15 cellular contexts compared by ENCODE assay signal in the genomic region with DNA sequence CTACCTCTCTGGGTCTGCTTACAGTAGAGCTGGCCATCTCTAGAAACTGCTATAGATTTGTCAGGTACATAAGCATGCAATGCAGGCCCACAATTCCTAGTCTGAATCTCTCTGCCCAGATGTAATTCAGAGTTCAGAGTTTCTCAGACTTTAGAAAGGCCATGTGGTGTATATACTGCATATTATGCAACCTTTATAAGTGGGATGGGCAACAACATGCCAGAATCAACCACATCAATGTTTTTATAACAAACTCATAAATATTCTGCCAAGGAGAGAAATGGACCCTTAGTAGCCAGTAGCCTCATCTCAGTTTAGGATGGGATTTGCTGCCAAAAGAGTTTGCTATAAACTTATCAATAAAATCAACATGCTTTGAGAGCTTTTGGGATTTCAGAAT.
DNase-seq lines count a peak whose midpoint lies in the region; ATAC-seq and TF ChIP-seq lines count a peak whose summit lies in the region.
"Had no signal": no experiment of that assay in that cellular context is flagged by ENCODE, and none has a peak within 500 bp of the region (broad histone marks: within the 10 kb centered on the region; RNA-seq: fewer than 3 reads in every experiment).

No MANE protein-coding gene starts in this region.

- no peaks in the 10 kb centered on the region for H3K36me3 ChIP-seq in sigmoid colon
- H3K36me3 ChIP-seq: HAP-1 had no signal

- H3K27me3 ChIP-seq in sigmoid colon = no peaks in the 10 kb centered on the region

- TF ChIP-seq CTCF in fibroblast of villous mesenchyme (IDR thresholded peaks at IDR 0.05; ENCODE audit: insufficient read depth, low read depth, low read length) (no peak), sigmoid colon (IDR thresholded peaks at IDR 0.05) (no peak)

- DNase-seq in GM03348 (ENCODE audit: low spot score) = peak; percentile 30
- DNase-seq in amniotic epithelial cell (ENCODE audit: low read depth) = peak; percentile 54
- DNase-seq in fibroblast of villous mesenchyme (ENCODE audit: low read depth) = peak; percentile 59
- no peak for DNase-seq in sigmoid colon
- DNase-seq in T-helper 2 cell = no peak
- no peak for DNase-seq in SIG-M5 treated with dmso at 0.1 percent for 504 hours (lab: John Stamatoyannopoulos, UW; ENCODE audit: unreplicated experiment)
- DNase-seq: CD4-positive, CD25-positive, alpha-beta regulatory T cell; DMS53; IMR-90 had no signal

- H3K4me1 ChIP-seq in sigmoid colon = peaks cover 0 to 22% (median 13%) of the 10 kb centered on the region in 4 donors
- H3K4me1 ChIP-seq: A549, HAP-1 had no signal

- no peak for ATAC-seq in SK-N-SH treated with all-trans-retinoic acid at 6 μM for 48 hours
- ATAC-seq in GM19035 (IDR thresholded peaks at IDR 0.05; ENCODE audit: unreplicated experiment) = no peak
- ATAC-seq: A549, GM12878 had no signal

- no peak for TF ChIP-seq POLR2A in sigmoid colon (IDR thresholded peaks at IDR 0.05)

- intact Hi-C loops in sigmoid colon (cut with DNase I) = no loop called here

- TF ChIP-seq EP300 in sigmoid colon (IDR thresholded peaks at IDR 0.05) = no peak

- H3K4me3 ChIP-seq in fibroblast of villous mesenchyme (ENCODE audit: low read depth, low read length) (no peak overlapping the region), sigmoid colon (no peak overlapping the region)
- H3K4me3 ChIP-seq: A549; BLaER1 treated with 17β-estradiol and CSF1 and Interleukin-3, amounts not matched to agents 10 nM and 100 nM; GM12878; HAP-1 had no signal

- H3K27ac ChIP-seq in sigmoid colon = peak overlapping the region in 3 of 4 donors; percentile 57 to 58 (median 58)
- H3K27ac ChIP-seq: A549; BLaER1 treated with 17β-estradiol and CSF1 and Interleukin-3, amounts not matched to agents 10 nM and 100 nM had no signal

- no peaks in the 10 kb centered on the region for H3K9me3 ChIP-seq in sigmoid colon
- H3K9me3 ChIP-seq: A549, HAP-1 had no signal

TF ChIP-seq in SK-N-SH treated with all-trans-retinoic acid at 6 μM for 48 hours, 23 proteins besides CTCF, POLR2A, EP300 and RAD21:
- TF ChIP-seq, protein P1, sequence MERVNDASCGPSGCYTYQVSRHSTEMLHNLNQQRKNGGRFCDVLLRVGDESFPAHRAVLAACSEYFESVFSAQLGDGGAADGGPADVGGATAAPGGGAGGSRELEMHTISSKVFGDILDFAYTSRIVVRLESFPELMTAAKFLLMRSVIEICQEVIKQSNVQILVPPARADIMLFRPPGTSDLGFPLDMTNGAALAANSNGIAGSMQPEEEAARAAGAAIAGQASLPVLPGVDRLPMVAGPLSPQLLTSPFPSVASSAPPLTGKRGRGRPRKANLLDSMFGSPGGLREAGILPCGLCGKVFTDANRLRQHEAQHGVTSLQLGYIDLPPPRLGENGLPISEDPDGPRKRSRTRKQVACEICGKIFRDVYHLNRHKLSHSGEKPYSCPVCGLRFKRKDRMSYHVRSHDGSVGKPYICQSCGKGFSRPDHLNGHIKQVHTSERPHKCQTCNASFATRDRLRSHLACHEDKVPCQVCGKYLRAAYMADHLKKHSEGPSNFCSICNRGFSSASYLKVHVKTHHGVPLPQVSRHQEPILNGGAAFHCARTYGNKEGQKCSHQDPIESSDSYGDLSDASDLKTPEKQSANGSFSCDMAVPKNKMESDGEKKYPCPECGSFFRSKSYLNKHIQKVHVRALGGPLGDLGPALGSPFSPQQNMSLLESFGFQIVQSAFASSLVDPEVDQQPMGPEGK (CRISPR knock-in tag; IDR thresholded peaks at IDR 0.05; ENCODE audit: borderline replicate concordance) = no peak
- TF ChIP-seq RARB (CRISPR knock-in tag; IDR thresholded peaks at IDR 0.05) = no peak
- no peak for TF ChIP-seq ZC3H10 (CRISPR knock-in tag; IDR thresholded peaks at IDR 0.05)
- TF ChIP-seq ESRRG (CRISPR knock-in tag; IDR thresholded peaks at IDR 0.05) = no peak
- TF ChIP-seq OSR1 (CRISPR knock-in tag; IDR thresholded peaks at IDR 0.05) = no peak
- no peak for TF ChIP-seq ZFP3 (CRISPR knock-in tag; IDR thresholded peaks at IDR 0.05)
- TF ChIP-seq, protein P2, sequence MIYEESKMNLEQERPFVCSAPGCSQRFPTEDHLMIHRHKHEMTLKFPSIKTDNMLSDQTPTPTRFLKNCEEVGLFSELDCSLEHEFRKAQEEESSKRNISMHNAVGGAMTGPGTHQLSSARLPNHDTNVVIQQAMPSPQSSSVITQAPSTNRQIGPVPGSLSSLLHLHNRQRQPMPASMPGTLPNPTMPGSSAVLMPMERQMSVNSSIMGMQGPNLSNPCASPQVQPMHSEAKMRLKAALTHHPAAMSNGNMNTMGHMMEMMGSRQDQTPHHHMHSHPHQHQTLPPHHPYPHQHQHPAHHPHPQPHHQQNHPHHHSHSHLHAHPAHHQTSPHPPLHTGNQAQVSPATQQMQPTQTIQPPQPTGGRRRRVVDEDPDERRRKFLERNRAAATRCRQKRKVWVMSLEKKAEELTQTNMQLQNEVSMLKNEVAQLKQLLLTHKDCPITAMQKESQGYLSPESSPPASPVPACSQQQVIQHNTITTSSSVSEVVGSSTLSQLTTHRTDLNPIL (CRISPR knock-in tag; IDR thresholded peaks at IDR 0.05; ENCODE audit: low read depth) = no peak
- TF ChIP-seq GLIS3 (CRISPR knock-in tag; IDR thresholded peaks at IDR 0.05) = no peak
- TF ChIP-seq CSDC2 (CRISPR knock-in tag; IDR thresholded peaks at IDR 0.05) = no peak
- TF ChIP-seq SNAI2 (CRISPR knock-in tag; IDR thresholded peaks at IDR 0.05) = no peak
- TF ChIP-seq TOX (CRISPR knock-in tag; IDR thresholded peaks at IDR 0.05; ENCODE audit: borderline replicate concordance) = no peak
- TF ChIP-seq, protein P3, sequence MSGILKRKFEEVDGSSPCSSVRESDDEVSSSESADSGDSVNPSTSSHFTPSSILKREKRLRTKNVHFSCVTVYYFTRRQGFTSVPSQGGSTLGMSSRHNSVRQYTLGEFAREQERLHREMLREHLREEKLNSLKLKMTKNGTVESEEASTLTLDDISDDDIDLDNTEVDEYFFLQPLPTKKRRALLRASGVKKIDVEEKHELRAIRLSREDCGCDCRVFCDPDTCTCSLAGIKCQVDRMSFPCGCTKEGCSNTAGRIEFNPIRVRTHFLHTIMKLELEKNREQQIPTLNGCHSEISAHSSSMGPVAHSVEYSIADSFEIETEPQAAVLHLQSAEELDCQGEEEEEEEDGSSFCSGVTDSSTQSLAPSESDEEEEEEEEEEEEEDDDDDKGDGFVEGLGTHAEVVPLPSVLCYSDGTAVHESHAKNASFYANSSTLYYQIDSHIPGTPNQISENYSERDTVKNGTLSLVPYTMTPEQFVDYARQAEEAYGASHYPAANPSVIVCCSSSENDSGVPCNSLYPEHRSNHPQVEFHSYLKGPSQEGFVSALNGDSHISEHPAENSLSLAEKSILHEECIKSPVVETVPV (CRISPR knock-in tag; IDR thresholded peaks at IDR 0.05) = no peak
- no peak for TF ChIP-seq ZNF70 (CRISPR knock-in tag; IDR thresholded peaks at IDR 0.05)
- TF ChIP-seq PPARA (CRISPR knock-in tag; IDR thresholded peaks at IDR 0.05; ENCODE audit: borderline replicate concordance) = no peak
- no peak for TF ChIP-seq ARNTL (CRISPR knock-in tag; IDR thresholded peaks at IDR 0.05; ENCODE audit: borderline replicate concordance, low read depth)
- TF ChIP-seq TCF4 (CRISPR knock-in tag; IDR thresholded peaks at IDR 0.05; ENCODE audit: borderline replicate concordance) = no peak
- no peak for TF ChIP-seq ZNF8 (CRISPR knock-in tag; IDR thresholded peaks at IDR 0.05)

Comparison
In these comparisons a context has a peak if more than half of its experiments do, and no peak if none do; other contexts are left out.
1. DNase-seq: peak in GM03348 (single experiment), amniotic epithelial cell (single experiment) and fibroblast of villous mesenchyme (single experiment); none in sigmoid colon (single experiment), T-helper 2 cell (0 of 5) and SIG-M5 treated with dmso at 0.1 percent for 504 hours (single experiment).